In the genomic region with DNA sequence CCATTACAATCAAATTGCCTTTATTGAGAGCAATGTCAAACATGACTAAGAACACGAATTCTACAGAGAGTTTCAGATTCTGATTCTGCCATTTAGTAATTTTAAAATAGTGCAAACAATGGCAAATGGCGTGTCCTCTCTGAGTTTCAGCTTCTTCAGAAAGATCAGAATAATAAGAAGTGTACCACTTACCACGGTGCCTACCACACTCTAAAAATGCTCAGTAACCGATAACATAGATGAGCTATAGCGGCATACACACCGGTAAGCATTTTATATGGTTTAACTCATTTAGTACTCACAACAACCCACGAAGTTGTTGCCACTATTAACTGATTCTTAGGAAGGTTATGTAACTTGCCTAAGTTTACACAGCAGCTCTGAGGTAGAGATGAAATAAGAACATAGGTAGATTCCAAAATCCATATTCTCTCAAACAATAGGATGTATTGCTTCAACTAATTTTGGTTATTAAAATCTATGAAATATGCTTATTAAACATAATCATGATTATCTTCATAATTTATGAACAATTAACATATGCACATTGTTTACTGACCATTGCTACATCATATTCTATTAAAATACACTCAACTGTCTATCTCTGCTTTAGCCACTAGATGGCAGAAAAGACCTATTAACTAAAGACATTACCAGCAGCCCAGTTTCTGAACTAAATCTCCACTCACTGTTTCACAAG, we compare ENCODE assay signal across 7 cellular contexts. TPM values are rescaled to one million over a fixed set of nuclear protein-coding genes. Genes with fewer than 3 reads are reported as not detected.
DNase-seq lines count a peak whose midpoint lies in the region; ATAC-seq, FAIRE-seq and TF ChIP-seq lines count a peak whose summit lies in the region.

No MANE protein-coding gene starts in this region.

- H3K4me1 ChIP-seq in mammary epithelial cell (ENCODE audit: insufficient read depth, low read length) (no peaks in the 10 kb centered on the region), HepG2 (ENCODE audit: insufficient read depth, low read length) (no peaks in the 10 kb centered on the region)

- H3K27me3 ChIP-seq in mammary epithelial cell (ENCODE audit: insufficient read depth, low read length) (no peaks in the 10 kb centered on the region), HepG2 (ENCODE audit: control insufficient read depth in 1 of 2, insufficient read depth in 2 of 2, low read length in 2 of 2) (no peaks in the 10 kb centered on the region)

- peak; percentile 71 to 76 for TF ChIP-seq CTCF in mammary epithelial cell (conservative IDR thresholded peaks at IDR 0.05 in 1 of 2, IDR thresholded peaks at IDR 0.05 in 1 of 2; ENCODE audit: extremely low read depth in 1 of 2, insufficient read depth in 1 of 2, low read depth in 1 of 2, low read length in 2 of 2)
- TF ChIP-seq CTCF in HepG2 (CRISPR knock-in tag; IDR thresholded peaks at IDR 0.05) = peak; percentile 74
- TF ChIP-seq CTCF in omental fat pad (IDR thresholded peaks at IDR 0.05) = no peak

- TF ChIP-seq POLR2A in HepG2 (IDR thresholded peaks at IDR 0.05; ENCODE audit: insufficient read depth in 1 of 2, low read depth in 2 of 2, low read length in 2 of 2) = no peak

- peak; percentile 54 for DNase-seq in GM03348 (ENCODE audit: low spot score)
- peak; percentile 44 for DNase-seq in NCI-H774 (lab: John Stamatoyannopoulos, UW)
- peak; percentile 42 for DNase-seq in mammary epithelial cell
- peak; percentile 38 for DNase-seq in HepG2 (ENCODE audit: low spot score)
- DNase-seq in omental fat pad (ENCODE audit: low spot score) = no peak

- intact Hi-C loops in mammary epithelial cell (cut with micrococcal nuclease) (loop anchor here (1.0 to 2.0 kb wide), 3 partner anchors 39 to 183 kb away; a partner anchor contains a TSS), HepG2 (cut with micrococcal nuclease; ENCODE audit: unreplicated experiment) (loop anchor here (1.0 kb wide), 2 partner anchors 155 to 183 kb away; no protein-coding TSS in a partner anchor)

- TF ChIP-seq EP300 in HepG2 (IDR thresholded peaks at IDR 0.05; ENCODE audit: low read depth in 2 of 2, low read length in 2 of 2) (no peak), HepG2 (CRISPR knock-in tag; IDR thresholded peaks at IDR 0.05; ENCODE audit: borderline replicate concordance) (no peak)

- no peaks in the 10 kb centered on the region for H4K20me1 ChIP-seq in mammary epithelial cell (ENCODE audit: insufficient read depth, low read length)
- no peaks in the 10 kb centered on the region for H4K20me1 ChIP-seq in HepG2 (ENCODE audit: insufficient read depth, low read length)

- dilution Hi-C loops in mammary epithelial cell (cut with HindIII; ENCODE audit: low sequenced_read_pairs) = no loop called here

- WGBS in mammary epithelial cell (ENCODE audit: low coverage, missing lambda C conversion rate) = 57% methylated on average over 7 of the region's 7 CpGs
- 22% methylated on average over 7 of the region's 7 CpGs for WGBS in HepG2 (ENCODE audit: low lambda C conversion rate)

- no peaks in the 10 kb centered on the region for H3K79me2 ChIP-seq in mammary epithelial cell (ENCODE audit: insufficient read depth, low read length)
- H3K79me2 ChIP-seq in HepG2 (ENCODE audit: insufficient read depth, low read length) = no peaks in the 10 kb centered on the region

- H2AFZ ChIP-seq in mammary epithelial cell (ENCODE audit: low read depth, low read length) (no peak overlapping the region), HepG2 (ENCODE audit: low read length) (no peak overlapping the region)

- peak; percentile 4 for FAIRE-seq in HepG2 (lab: Jason Lieb, UNC)

- POLR2A ChIA-PET in HepG2 (lab: Yijun Ruan, JAX) = no interaction called here

- peak; percentile 87 for ATAC-seq in GM21515 (IDR thresholded peaks at IDR 0.05; ENCODE audit: unreplicated experiment)
- ATAC-seq in HG03575 (IDR thresholded peaks at IDR 0.05; ENCODE audit: extremely low read depth, insufficient number of reproducible peaks, low FRiP score, unreplicated experiment) = peak; percentile 94
- ATAC-seq in HepG2 = peak; percentile 86
- no peak for ATAC-seq in omental fat pad (ENCODE audit: low FRiP score)

- CTCF ChIA-PET in mammary epithelial cell (lab: Charles Lee; ENCODE audit: low non-redundant PET) (interaction anchor here (0.6 kb wide), 1 partner anchor 155 kb away, joined by 4 read pairs; no protein-coding TSS in a partner anchor), HepG2 (lab: Yijun Ruan, JAX; ENCODE audit: low intra/inter-chr PET ratio, low total read pairs) (interaction anchor here (1.0 to 4.0 kb wide), 3 partner anchors 150 to 182 kb away, joined by 4 to 52 read pairs (median 21); no protein-coding TSS in a partner anchor)

- in situ Hi-C loops in mammary epithelial cell (cut with MboI; ENCODE audit: low sequenced_read_pairs in 2 of 2) (loop anchor here in 1 of 2 donors (5.0 kb wide), 1 partner anchor 158 kb away; no protein-coding TSS in a partner anchor), HepG2 (cut with HindIII; ENCODE audit: extremely low pct_ligation_motif_present, low pct_unique_long_range_greater_than_20kb) (loop anchor here (5.0 kb wide), 1 partner anchor 153 kb away; no protein-coding TSS in a partner anchor)

- peaks cover 23% of the 10 kb centered on the region for H3K36me3 ChIP-seq in mammary epithelial cell (ENCODE audit: insufficient read depth, low read length)
- no peaks in the 10 kb centered on the region for H3K36me3 ChIP-seq in HepG2 (replicated peaks in 1 of 2; ENCODE audit: control insufficient read depth in 1 of 2, insufficient read depth in 2 of 2, low read length in 2 of 2)

- H3K4me3 ChIP-seq in mammary epithelial cell (replicated peaks in 1 of 3; ENCODE audit: insufficient read depth in 1 of 3, low read depth in 2 of 3, low read length in 3 of 3) (no peak overlapping the region), HepG2 (replicated peaks in 1 of 3; ENCODE audit: insufficient read depth in 1 of 3, low read depth in 2 of 3, low read length in 3 of 3) (no peak overlapping the region)

- no peaks in the 10 kb centered on the region for H3K9me3 ChIP-seq in mammary epithelial cell (replicated peaks; ENCODE audit: insufficient read depth, low read length)
- no peaks in the 10 kb centered on the region for H3K9me3 ChIP-seq in HepG2 (ENCODE audit: low read length)

- H3K9ac ChIP-seq in mammary epithelial cell (ENCODE audit: insufficient read depth, low read length) (no peak overlapping the region), HepG2 (ENCODE audit: insufficient read depth, low read depth, low read length) (no peak overlapping the region)

- TF ChIP-seq RAD21 in HepG2 (CRISPR knock-in tag; IDR thresholded peaks at IDR 0.05) = peak; percentile 39; the same call in 1 of the 2 replicates

- no peak overlapping the region for H3K4me2 ChIP-seq in mammary epithelial cell (ENCODE audit: insufficient read depth, low read depth, low read length)
- H3K4me2 ChIP-seq in HepG2 (ENCODE audit: low read depth, low read length) = no peak overlapping the region

- BruUV-seq in mammary epithelial cell (replicated peaks; lab: Mats Ljungman, UMichigan) (no TSS peak), HepG2 (replicated peaks; lab: Mats Ljungman, UMichigan) (no TSS peak)

- H3K27ac ChIP-seq in mammary epithelial cell (ENCODE audit: insufficient read depth, low read depth, low read length) (no peak overlapping the region), HepG2 (ENCODE audit: extremely low read length, insufficient read depth, low read length) (no peak overlapping the region)

TF ChIP-seq in HepG2, 621 proteins besides CTCF, POLR2A, EP300 and RAD21 (continues in another document):
- TF ChIP-seq, protein P1, sequence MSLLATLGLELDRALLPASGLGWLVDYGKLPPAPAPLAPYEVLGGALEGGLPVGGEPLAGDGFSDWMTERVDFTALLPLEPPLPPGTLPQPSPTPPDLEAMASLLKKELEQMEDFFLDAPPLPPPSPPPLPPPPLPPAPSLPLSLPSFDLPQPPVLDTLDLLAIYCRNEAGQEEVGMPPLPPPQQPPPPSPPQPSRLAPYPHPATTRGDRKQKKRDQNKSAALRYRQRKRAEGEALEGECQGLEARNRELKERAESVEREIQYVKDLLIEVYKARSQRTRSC (CRISPR knock-in tag; IDR thresholded peaks at IDR 0.05; ENCODE audit: low read depth) = no peak
- TF ChIP-seq, protein P2, sequence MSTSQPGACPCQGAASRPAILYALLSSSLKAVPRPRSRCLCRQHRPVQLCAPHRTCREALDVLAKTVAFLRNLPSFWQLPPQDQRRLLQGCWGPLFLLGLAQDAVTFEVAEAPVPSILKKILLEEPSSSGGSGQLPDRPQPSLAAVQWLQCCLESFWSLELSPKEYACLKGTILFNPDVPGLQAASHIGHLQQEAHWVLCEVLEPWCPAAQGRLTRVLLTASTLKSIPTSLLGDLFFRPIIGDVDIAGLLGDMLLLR (CRISPR knock-in tag; IDR thresholded peaks at IDR 0.05) = no peak

RNA-seq across cellular contexts. Expression of a gene that starts 38.3 kb away (rescaled TPM):
- total RNA-seq in mammary epithelial cell (100 to 1,000 TPM in 1 of 2 donors, 10 to 100 TPM in 1; 26.7 to 185 TPM), HepG2 (2016; rRNA removed; fragmentation: Illumina TruSeq; extraction: Trizol) (not detected in 2 replicates), omental fat pad (under 1 TPM in 1 of 4 donors, not detected in 3; 0.95 TPM)
- polyA plus RNA-seq in mammary epithelial cell (12.0 TPM), HepG2 (2011; rRNA removed) (not detected in 2 replicates)
- polyA minus RNA-seq in mammary epithelial cell = 38.9 TPM
- total RNA-seq in HepG2 (2016; cell fraction: cytosol; rRNA removed; fragmentation: Illumina TruSeq; extraction: Trizol; ENCODE audit: low read depth) = not detected in 2 replicates
- total RNA-seq in HepG2 (2016; cell fraction: insoluble cytoplasmic fraction; rRNA removed; fragmentation: Illumina TruSeq; extraction: Trizol) = not detected in 2 replicates
- total RNA-seq in HepG2 (2016; cell fraction: membrane; rRNA removed; fragmentation: Illumina TruSeq; extraction: Trizol) = not detected in 2 replicates
- total RNA-seq in HepG2 (2016; cell fraction: nucleus; rRNA removed; fragmentation: Illumina TruSeq; extraction: Trizol) = not detected in 2 replicates
- not detected in 2 replicates for polyA plus RNA-seq in HepG2 (2011; cell fraction: cytosol; rRNA removed)
- not detected in 2 replicates for polyA plus RNA-seq in HepG2 (2011; cell fraction: nucleus; rRNA removed)
- not detected in 2 replicates for polyA plus RNA-seq in HepG2 (2012)
- not detected in 2 replicates for polyA plus RNA-seq in HepG2 (2016; cell fraction: cytosol; fragmentation: Illumina TruSeq; extraction: Trizol; ENCODE audit: low read depth)
- not detected in 2 replicates for polyA plus RNA-seq in HepG2 (2016; cell fraction: insoluble cytoplasmic fraction; fragmentation: Illumina TruSeq; extraction: Trizol; ENCODE audit: low read depth)
- polyA plus RNA-seq in HepG2 (2016; cell fraction: membrane; fragmentation: Illumina TruSeq; extraction: Trizol; ENCODE audit: low read depth) = not detected in 2 replicates
- not detected in 2 replicates for polyA plus RNA-seq in HepG2 (2016; cell fraction: nucleus; fragmentation: Illumina TruSeq; extraction: Trizol; ENCODE audit: insufficient read depth, low read depth)
- 54.7 TPM in 1 of 2 replicates, not detected in the other for polyA minus RNA-seq in HepG2 (2011; rRNA and poly(A)+ RNA removed; ENCODE audit: low replicate concordance)
- 0.40 TPM in 1 of 2 replicates, not detected in the other for polyA minus RNA-seq in HepG2 (2011; cell fraction: cytosol; rRNA and poly(A)+ RNA removed)
- polyA minus RNA-seq in HepG2 (2011; cell fraction: nucleus; rRNA and poly(A)+ RNA removed) = 0.39 TPM in 1 of 2 replicates, not detected in the other

Comparison
In these comparisons a context has a peak if more than half of its experiments do, and no peak if none do; other contexts are left out.
1. CTCF ChIP-seq: peak in mammary epithelial cell (2 of 2) and HepG2 (single experiment); none in omental fat pad (0 of 3).
2. RNA of a gene that starts 38.3 kb away (total RNA-seq): 26.7 to 185 TPM in mammary epithelial cell; 0.95 TPM in omental fat pad and not detected in HepG2; every median in the first group is over 10 times any median in the second.